ENCODE assay signal across 1 cellular context in the genomic region with DNA sequence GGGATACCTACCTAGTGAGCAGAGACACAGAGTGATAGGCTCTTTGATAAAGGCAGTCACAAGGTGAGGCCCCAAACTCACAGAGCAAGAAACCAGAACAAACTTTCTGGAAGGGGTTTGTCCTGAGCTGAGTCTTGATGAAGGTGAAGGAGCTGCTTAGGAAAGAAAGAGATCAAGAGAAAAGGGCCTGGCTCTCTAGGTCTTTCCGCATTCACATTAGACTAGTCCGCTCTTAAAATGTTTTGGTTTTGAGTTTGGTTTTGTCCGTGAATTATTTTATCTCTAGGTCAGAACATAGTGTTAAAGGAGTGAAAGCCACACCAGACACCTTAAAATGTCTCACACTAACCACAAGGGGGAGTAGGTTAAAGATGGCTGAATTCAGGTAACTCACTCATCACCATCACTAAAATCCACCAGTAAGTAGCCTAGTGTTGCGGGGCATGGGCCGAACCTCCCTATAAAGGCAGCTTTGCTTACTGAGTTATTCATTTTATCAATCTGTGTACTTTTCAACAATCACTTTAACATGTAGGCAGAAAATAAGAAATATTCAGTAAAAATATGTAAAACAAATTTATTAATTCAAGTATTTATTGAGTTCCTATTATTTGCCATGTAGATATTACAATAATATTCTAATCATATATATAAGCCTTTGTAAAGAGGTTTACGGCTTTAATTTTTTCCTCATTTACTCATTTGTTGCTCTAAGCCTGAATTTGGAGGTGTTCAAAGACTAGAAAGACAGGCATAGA.
A peak's percentile ranks its signal among the peaks of the same experiment; 100 is the strongest.
TF ChIP-seq lines count a peak whose summit lies in the region.

No MANE protein-coding gene starts in this region.

TF ChIP-seq in K562, 482 proteins besides CTCF, POLR2A, EP300 and RAD21 (continued from another document and continues in another):
- TF ChIP-seq ZNF518B (CRISPR knock-in tag; IDR thresholded peaks at IDR 0.05) (no peak), ZNF184 (CRISPR knock-in tag; IDR thresholded peaks at IDR 0.05) (no peak), ATF1 (CRISPR knock-in tag; IDR thresholded peaks at IDR 0.05) (no peak), ATF1 (tag; IDR thresholded peaks at IDR 0.05) (no peak), CTCFL (IDR thresholded peaks at IDR 0.05; ENCODE audit: borderline replicate concordance, insufficient read depth, low read depth, low read length, poor library complexity, severe bottlenecking) (peak; percentile 25), ESRRB (CRISPR knock-in tag; IDR thresholded peaks at IDR 0.05; ENCODE audit: borderline replicate concordance) (no peak), BDP1 (IDR thresholded peaks at IDR 0.05; ENCODE audit: insufficient read depth, insufficient read length) (no peak), POU5F1 (IDR thresholded peaks at IDR 0.05; ENCODE audit: borderline replicate concordance, low read depth, low read length, partially characterized antibody) (no peak), RBM34 (IDR thresholded peaks at IDR 0.05; ENCODE audit: borderline replicate concordance, insufficient read depth, low read length) (no peak), ZNF232 (CRISPR knock-in tag; IDR thresholded peaks at IDR 0.05) (no peak), ZFP36 (IDR thresholded peaks at IDR 0.05; ENCODE audit: low read depth, low read length, partially characterized antibody) (no peak), RBBP5 (IDR thresholded peaks at IDR 0.05; ENCODE audit: borderline replicate concordance, insufficient read depth, low read length, poor library complexity, severe bottlenecking) (no peak), RCOR1 (IDR thresholded peaks at IDR 0.05; ENCODE audit: borderline replicate concordance in 1 of 2, low read depth in 2 of 2, low read length in 2 of 2) (peak in 1 of 2 experiments; percentile 52; a peak in 1 of 4 replicates), C11orf30 (IDR thresholded peaks at IDR 0.05; ENCODE audit: low read depth) (no peak), PHF21A (IDR thresholded peaks at IDR 0.05; ENCODE audit: borderline replicate concordance, low read depth) (no peak), TAF7 (tag; IDR thresholded peaks at IDR 0.05) (no peak), FOXK2 (conservative IDR thresholded peaks at IDR 0.05 in 1 of 2, IDR thresholded peaks at IDR 0.05 in 1 of 2; ENCODE audit: low read depth in 2 of 2) (0 out of 4 replicates have a peak, but pooled peaks of 1 of the 2 experiments have one; percentile 27), SNIP1 (IDR thresholded peaks at IDR 0.05; ENCODE audit: low read depth) (no peak), JUN (IDR thresholded peaks at IDR 0.05; ENCODE audit: borderline replicate concordance, low read depth, low read length) (no peak), JUN (CRISPR knock-in tag; IDR thresholded peaks at IDR 0.05; ENCODE audit: borderline replicate concordance) (no peak), SMARCE1 (IDR thresholded peaks at IDR 0.05) (no peak), CBX3 (IDR thresholded peaks at IDR 0.05; ENCODE audit: borderline replicate concordance in 1 of 2, low read length in 2 of 2) (no peak), ZNF24 (IDR thresholded peaks at IDR 0.05) (no peak), MAZ (CRISPR knock-in tag; conservative IDR thresholded peaks at IDR 0.05 in 1 of 2, IDR thresholded peaks at IDR 0.05 in 1 of 2) (peak in 1 of 2 experiments; percentile 50; a peak in 1 of 4 replicates), MTA3 (IDR thresholded peaks at IDR 0.05; ENCODE audit: borderline replicate concordance) (no peak), SMAD2 (IDR thresholded peaks at IDR 0.05; ENCODE audit: low read depth, low read length) (no peak), NELFE (IDR thresholded peaks at IDR 0.05; ENCODE audit: insufficient read depth, insufficient read length) (no peak), CBFB (CRISPR knock-in tag; IDR thresholded peaks at IDR 0.05) (no peak), PHF8 (IDR thresholded peaks at IDR 0.05; ENCODE audit: borderline replicate concordance, low read length) (no peak), RBM14 (IDR thresholded peaks at IDR 0.05; ENCODE audit: borderline replicate concordance, insufficient read depth, low read depth, low read length) (no peak), ZKSCAN3 (CRISPR knock-in tag; IDR thresholded peaks at IDR 0.05) (no peak), ZNF143 (CRISPR knock-in tag; IDR thresholded peaks at IDR 0.05) (no peak), KDM5B (IDR thresholded peaks at IDR 0.05; ENCODE audit: insufficient replicate concordance, low read depth, low read length) (no peak), PML (IDR thresholded peaks at IDR 0.05; ENCODE audit: low read length) (no peak), LCOR (CRISPR knock-in tag; IDR thresholded peaks at IDR 0.05) (no peak), HMG20B (CRISPR knock-in tag; IDR thresholded peaks at IDR 0.05) (no peak), ETS2 (tag; IDR thresholded peaks at IDR 0.05; ENCODE audit: borderline replicate concordance, poor library complexity, severe bottlenecking) (no peak), MEIS2 (IDR thresholded peaks at IDR 0.05; ENCODE audit: partially characterized antibody) (peak; percentile 86), POLR2H (tag; IDR thresholded peaks at IDR 0.05; ENCODE audit: low read depth) (no peak), ZNF408 (CRISPR knock-in tag; IDR thresholded peaks at IDR 0.05; ENCODE audit: low read depth) (no peak), CC2D1A (IDR thresholded peaks at IDR 0.05) (no peak), IFI16 (CRISPR knock-in tag; IDR thresholded peaks at IDR 0.05) (no peak), TAF15 (IDR thresholded peaks at IDR 0.05; ENCODE audit: low read depth, low read length) (no peak), HMBOX1 (IDR thresholded peaks at IDR 0.05) (peak; percentile 55), ZNF780A (CRISPR knock-in tag; IDR thresholded peaks at IDR 0.05) (no peak), MAFF (IDR thresholded peaks at IDR 0.05; ENCODE audit: low read length) (no peak)
- TF ChIP-seq, protein P1, sequence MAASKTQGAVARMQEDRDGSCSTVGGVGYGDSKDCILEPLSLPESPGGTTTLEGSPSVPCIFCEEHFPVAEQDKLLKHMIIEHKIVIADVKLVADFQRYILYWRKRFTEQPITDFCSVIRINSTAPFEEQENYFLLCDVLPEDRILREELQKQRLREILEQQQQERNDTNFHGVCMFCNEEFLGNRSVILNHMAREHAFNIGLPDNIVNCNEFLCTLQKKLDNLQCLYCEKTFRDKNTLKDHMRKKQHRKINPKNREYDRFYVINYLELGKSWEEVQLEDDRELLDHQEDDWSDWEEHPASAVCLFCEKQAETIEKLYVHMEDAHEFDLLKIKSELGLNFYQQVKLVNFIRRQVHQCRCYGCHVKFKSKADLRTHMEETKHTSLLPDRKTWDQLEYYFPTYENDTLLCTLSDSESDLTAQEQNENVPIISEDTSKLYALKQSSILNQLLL (CRISPR knock-in tag; IDR thresholded peaks at IDR 0.05; ENCODE audit: borderline replicate concordance) = no peak
- TF ChIP-seq, protein P2, sequence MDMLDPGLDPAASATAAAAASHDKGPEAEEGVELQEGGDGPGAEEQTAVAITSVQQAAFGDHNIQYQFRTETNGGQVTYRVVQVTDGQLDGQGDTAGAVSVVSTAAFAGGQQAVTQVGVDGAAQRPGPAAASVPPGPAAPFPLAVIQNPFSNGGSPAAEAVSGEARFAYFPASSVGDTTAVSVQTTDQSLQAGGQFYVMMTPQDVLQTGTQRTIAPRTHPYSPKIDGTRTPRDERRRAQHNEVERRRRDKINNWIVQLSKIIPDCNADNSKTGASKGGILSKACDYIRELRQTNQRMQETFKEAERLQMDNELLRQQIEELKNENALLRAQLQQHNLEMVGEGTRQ (CRISPR knock-in tag; IDR thresholded peaks at IDR 0.05) = no peak
- TF ChIP-seq, protein P3, sequence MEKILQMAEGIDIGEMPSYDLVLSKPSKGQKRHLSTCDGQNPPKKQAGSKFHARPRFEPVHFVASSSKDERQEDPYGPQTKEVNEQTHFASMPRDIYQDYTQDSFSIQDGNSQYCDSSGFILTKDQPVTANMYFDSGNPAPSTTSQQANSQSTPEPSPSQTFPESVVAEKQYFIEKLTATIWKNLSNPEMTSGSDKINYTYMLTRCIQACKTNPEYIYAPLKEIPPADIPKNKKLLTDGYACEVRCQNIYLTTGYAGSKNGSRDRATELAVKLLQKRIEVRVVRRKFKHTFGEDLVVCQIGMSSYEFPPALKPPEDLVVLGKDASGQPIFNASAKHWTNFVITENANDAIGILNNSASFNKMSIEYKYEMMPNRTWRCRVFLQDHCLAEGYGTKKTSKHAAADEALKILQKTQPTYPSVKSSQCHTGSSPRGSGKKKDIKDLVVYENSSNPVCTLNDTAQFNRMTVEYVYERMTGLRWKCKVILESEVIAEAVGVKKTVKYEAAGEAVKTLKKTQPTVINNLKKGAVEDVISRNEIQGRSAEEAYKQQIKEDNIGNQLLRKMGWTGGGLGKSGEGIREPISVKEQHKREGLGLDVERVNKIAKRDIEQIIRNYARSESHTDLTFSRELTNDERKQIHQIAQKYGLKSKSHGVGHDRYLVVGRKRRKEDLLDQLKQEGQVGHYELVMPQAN (IDR thresholded peaks at IDR 0.05; ENCODE audit: borderline replicate concordance) = no peak
- TF ChIP-seq, protein P4, sequence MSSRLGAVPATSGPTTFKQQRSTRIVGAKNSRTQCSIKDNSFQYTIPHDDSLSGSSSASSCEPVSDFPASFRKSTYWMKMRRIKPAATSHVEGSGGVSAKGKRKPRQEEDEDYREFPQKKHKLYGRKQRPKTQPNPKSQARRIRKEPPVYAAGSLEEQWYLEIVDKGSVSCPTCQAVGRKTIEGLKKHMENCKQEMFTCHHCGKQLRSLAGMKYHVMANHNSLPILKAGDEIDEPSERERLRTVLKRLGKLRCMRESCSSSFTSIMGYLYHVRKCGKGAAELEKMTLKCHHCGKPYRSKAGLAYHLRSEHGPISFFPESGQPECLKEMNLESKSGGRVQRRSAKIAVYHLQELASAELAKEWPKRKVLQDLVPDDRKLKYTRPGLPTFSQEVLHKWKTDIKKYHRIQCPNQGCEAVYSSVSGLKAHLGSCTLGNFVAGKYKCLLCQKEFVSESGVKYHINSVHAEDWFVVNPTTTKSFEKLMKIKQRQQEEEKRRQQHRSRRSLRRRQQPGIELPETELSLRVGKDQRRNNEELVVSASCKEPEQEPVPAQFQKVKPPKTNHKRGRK (tag; IDR thresholded peaks at IDR 0.05) = no peak
- TF ChIP-seq, protein P5, sequence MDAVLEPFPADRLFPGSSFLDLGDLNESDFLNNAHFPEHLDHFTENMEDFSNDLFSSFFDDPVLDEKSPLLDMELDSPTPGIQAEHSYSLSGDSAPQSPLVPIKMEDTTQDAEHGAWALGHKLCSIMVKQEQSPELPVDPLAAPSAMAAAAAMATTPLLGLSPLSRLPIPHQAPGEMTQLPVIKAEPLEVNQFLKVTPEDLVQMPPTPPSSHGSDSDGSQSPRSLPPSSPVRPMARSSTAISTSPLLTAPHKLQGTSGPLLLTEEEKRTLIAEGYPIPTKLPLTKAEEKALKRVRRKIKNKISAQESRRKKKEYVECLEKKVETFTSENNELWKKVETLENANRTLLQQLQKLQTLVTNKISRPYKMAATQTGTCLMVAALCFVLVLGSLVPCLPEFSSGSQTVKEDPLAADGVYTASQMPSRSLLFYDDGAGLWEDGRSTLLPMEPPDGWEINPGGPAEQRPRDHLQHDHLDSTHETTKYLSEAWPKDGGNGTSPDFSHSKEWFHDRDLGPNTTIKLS (IDR thresholded peaks at IDR 0.05; ENCODE audit: borderline replicate concordance, low read depth) = no peak
- TF ChIP-seq, protein P6, sequence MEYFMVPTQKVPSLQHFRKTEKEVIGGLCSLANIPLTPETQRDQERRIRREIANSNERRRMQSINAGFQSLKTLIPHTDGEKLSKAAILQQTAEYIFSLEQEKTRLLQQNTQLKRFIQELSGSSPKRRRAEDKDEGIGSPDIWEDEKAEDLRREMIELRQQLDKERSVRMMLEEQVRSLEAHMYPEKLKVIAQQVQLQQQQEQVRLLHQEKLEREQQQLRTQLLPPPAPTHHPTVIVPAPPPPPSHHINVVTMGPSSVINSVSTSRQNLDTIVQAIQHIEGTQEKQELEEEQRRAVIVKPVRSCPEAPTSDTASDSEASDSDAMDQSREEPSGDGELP (CRISPR knock-in tag; IDR thresholded peaks at IDR 0.05; ENCODE audit: borderline replicate concordance) = no peak
